In genomic region chr10:111348049-111348448, GRCh38 we compare ENCODE assay signal across 26 cellular contexts.
"Had no signal": no experiment of that assay in that cellular context is flagged by ENCODE, and none has a peak within 500 bp of the region (broad histone marks: within the 10 kb centered on the region; RNA-seq: fewer than 3 reads in every experiment).

No MANE protein-coding gene starts in this region.

- H3K27me3 Mint-ChIP-seq: dendritic cell treated with granulocyte-macrophage colony-stimulating factor and Interleukin-4, amounts not matched to agents 40 ng/mL and 50 ng/mL, for 4 days had no signal

- H3K9me3 Mint-ChIP-seq: effector memory CD8-positive, alpha-beta T cell had no signal

- H3K27ac Mint-ChIP-seq: dendritic cell treated with granulocyte-macrophage colony-stimulating factor and Interleukin-4, amounts not matched to agents 40 ng/mL and 50 ng/mL, for 4 days; effector memory CD8-positive, alpha-beta T cell; endodermal cell; immature natural killer cell; mesothelial cell of epicardium; naive thymus-derived CD4-positive, alpha-beta T cell had no signal

- H3K9me3 ChIP-seq: colonic mucosa, esophagus squamous epithelium, gastrocnemius medialis, left lung, lower lobe of right lung had no signal

- H3K27ac ChIP-seq: colonic mucosa, epithelial cell of prostate, esophagus squamous epithelium, gastrocnemius medialis, hepatocyte, left lung, lower lobe of right lung had no signal

- H3K27me3 ChIP-seq: colonic mucosa, gastrocnemius medialis, hepatocyte had no signal

- H3K4me3 ChIP-seq: colonic mucosa, esophagus squamous epithelium, gastrocnemius medialis, hepatocyte, left lung, lower lobe of right lung had no signal

- H3K4me3 Mint-ChIP-seq: dendritic cell treated with granulocyte-macrophage colony-stimulating factor and Interleukin-4, amounts not matched to agents 40 ng/mL and 50 ng/mL, for 4 days; effector memory CD8-positive, alpha-beta T cell; endodermal cell; immature natural killer cell; mesothelial cell of epicardium; naive thymus-derived CD4-positive, alpha-beta T cell had no signal

- DNase-seq: cortex of kidney; effector CD8-positive, alpha-beta T cell; effector memory CD8-positive, alpha-beta T cell; endodermal cell; erythroblast; esophagus squamous epithelium; foreskin fibroblast; gastrocnemius medialis; glutamatergic neuron; head of caudate nucleus; hypothalamus; immature natural killer cell; islet precursor cell; kidney; kidney glomerular epithelial cell; left lung; left ventricle myocardium superior; lower lobe of right lung; mesenchymal stem cell; naive thymus-derived CD4-positive, alpha-beta T cell had no signal

- H3K36me3 Mint-ChIP-seq: immature natural killer cell; mesothelial cell of epicardium; naive thymus-derived CD4-positive, alpha-beta T cell had no signal

- ATAC-seq: effector memory CD8-positive, alpha-beta T cell; esophagus mucosa; gastrocnemius medialis; left ventricle myocardium superior; naive thymus-derived CD4-positive, alpha-beta T cell had no signal

- H3K36me3 ChIP-seq: colonic mucosa, esophagus squamous epithelium, gastrocnemius medialis, left lung, lower lobe of right lung had no signal

- H3K4me1 ChIP-seq: colonic mucosa, esophagus squamous epithelium, gastrocnemius medialis, left lung, lower lobe of right lung had no signal

- H3K4me1 Mint-ChIP-seq: endodermal cell; immature natural killer cell; naive thymus-derived CD4-positive, alpha-beta T cell had no signal
